Comparison of ENCODE assay signal across 9 cellular contexts in the genomic region with DNA sequence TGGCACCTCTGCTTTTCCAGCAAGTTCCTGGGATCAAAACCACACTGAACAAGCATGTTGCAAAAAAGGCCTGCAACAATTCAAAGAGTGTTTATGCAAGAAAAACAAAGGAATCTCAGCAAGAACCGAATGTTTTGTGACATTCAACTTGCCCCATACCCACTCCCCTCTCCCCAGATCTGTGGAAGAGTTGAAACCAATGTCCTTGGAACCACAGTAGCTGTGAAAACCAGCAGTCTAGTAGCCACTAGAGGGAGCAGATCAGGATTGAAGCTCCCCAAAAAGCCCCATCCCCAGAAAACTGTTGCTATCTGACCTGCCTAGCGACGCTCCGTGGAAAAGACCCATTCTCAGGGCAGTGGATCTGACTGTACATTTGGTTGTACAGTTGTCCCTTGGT. TPM values are rescaled to one million over a fixed set of nuclear protein-coding genes. Genes with fewer than 3 reads are reported as not detected.
DNase-seq lines count a peak whose midpoint lies in the region; ATAC-seq, FAIRE-seq and TF ChIP-seq lines count a peak whose summit lies in the region.
"Had no signal": no experiment of that assay in that cellular context is flagged by ENCODE, and none has a peak within 500 bp of the region (broad histone marks: within the 10 kb centered on the region; RNA-seq: fewer than 3 reads in every experiment).

No MANE protein-coding gene starts in this region.

- H3K27me3 Mint-ChIP-seq in glutamatergic neuron (ENCODE audit: unreplicated experiment) (no peaks in the 10 kb centered on the region), mesothelial cell of epicardium (ENCODE audit: low read depth) (no peaks in the 10 kb centered on the region)

- H3K9me3 Mint-ChIP-seq in glutamatergic neuron (ENCODE audit: unreplicated experiment): no peaks in the 10 kb centered on the region
- H3K9me3 Mint-ChIP-seq in mesothelial cell of epicardium: no peaks in the 10 kb centered on the region

- H3K27ac ChIP-seq in heart left ventricle (no peak overlapping the region), right cardiac atrium (ENCODE audit: low read length) (no peak overlapping the region), RWPE2 (ENCODE audit: poor library complexity, severe bottlenecking) (no peak overlapping the region)
- H3K27ac ChIP-seq: SJSA1 had no signal

- H3K4me3 Mint-ChIP-seq in glutamatergic neuron (ENCODE audit: unreplicated experiment) (no peak overlapping the region), mesothelial cell of epicardium (no peak overlapping the region)

- intact Hi-C loops in heart left ventricle (cut with DNase I): loop anchor here in 1 of 10 donors (10.0 kb wide), 1 partner anchor 90 kb away; no protein-coding TSS in a partner anchor
- intact Hi-C loops in right cardiac atrium (cut with DNase I): loop anchor here in 1 of 4 donors (10.0 kb wide), 1 partner anchor 200 kb away; no protein-coding TSS in a partner anchor

- no peak for TF ChIP-seq POLR2A in heart left ventricle (IDR thresholded peaks at IDR 0.05)

- H3K4me1 ChIP-seq in heart left ventricle: peaks cover 0 to 27% (median 19%) of the 10 kb centered on the region in 12 donors
- H3K4me1 ChIP-seq in right cardiac atrium (ENCODE audit: control insufficient read depth, insufficient read depth, low read length): no peaks in the 10 kb centered on the region
- H3K4me1 ChIP-seq in RWPE2 (ENCODE audit: insufficient read depth, poor library complexity, severe bottlenecking): peaks cover 19% of the 10 kb centered on the region
- H3K4me1 ChIP-seq: SJSA1 had no signal

- H3K9me3 ChIP-seq in heart left ventricle (no peaks in the 10 kb centered on the region), right cardiac atrium (ENCODE audit: control insufficient read depth, low read length) (no peaks in the 10 kb centered on the region), RWPE2 (ENCODE audit: severe bottlenecking) (no peaks in the 10 kb centered on the region)
- H3K9me3 ChIP-seq: SJSA1 had no signal

- peak in 8 of 12 donors; percentile 19 to 40 (median 35) for TF ChIP-seq CTCF in heart left ventricle (IDR thresholded peaks at IDR 0.05)
- peak; percentile 55 for TF ChIP-seq CTCF in RWPE2 (IDR thresholded peaks at IDR 0.05; ENCODE audit: poor library complexity, severe bottlenecking)
- peak; percentile 64 for TF ChIP-seq CTCF in glutamatergic neuron (IDR thresholded peaks at IDR 0.05; ENCODE audit: partially characterized antibody, unreplicated experiment)
- TF ChIP-seq CTCF in mesothelial cell of epicardium (IDR thresholded peaks at IDR 0.05; ENCODE audit: unreplicated experiment): no peak

- FAIRE-seq in urothelium cell line (lab: Jason Lieb, UNC): no peak

- H3K27me3 ChIP-seq in heart left ventricle (no peaks in the 10 kb centered on the region), right cardiac atrium (ENCODE audit: control insufficient read depth, insufficient read depth) (no peaks in the 10 kb centered on the region), RWPE2 (ENCODE audit: insufficient read depth, poor library complexity, severe bottlenecking) (no peaks in the 10 kb centered on the region)
- H3K27me3 ChIP-seq: SJSA1 had no signal

- no peak for DNase-seq in heart left ventricle
- no peak for DNase-seq in right cardiac atrium
- no peak for DNase-seq in RWPE2 (ENCODE audit: low spot score)
- DNase-seq in glutamatergic neuron: no peak
- peak; percentile 11 for DNase-seq in urothelium cell line (ENCODE audit: low spot score)
- DNase-seq in GM19240 (ENCODE audit: insufficient read length, low spot score): no peak
- DNase-seq in SKM-1 (lab: John Stamatoyannopoulos, UW; ENCODE audit: unreplicated experiment): no peak
- DNase-seq in mesothelial cell of epicardium (ENCODE audit: low spot score in 2 of 2, unreplicated experiment in 2 of 2): no peak

- ATAC-seq in heart left ventricle: no peak
- ATAC-seq in right cardiac atrium: no peak
- ATAC-seq in RWPE2 (ENCODE audit: low read depth): no peak

- H3K36me3 ChIP-seq in heart left ventricle (no peaks in the 10 kb centered on the region), RWPE2 (ENCODE audit: low read depth) (peaks cover 19% of the 10 kb centered on the region)

- H3K36me3 Mint-ChIP-seq in glutamatergic neuron (ENCODE audit: unreplicated experiment): no peaks in the 10 kb centered on the region
- H3K36me3 Mint-ChIP-seq in mesothelial cell of epicardium: peaks cover 5% of the 10 kb centered on the region

- H3K4me3 ChIP-seq in heart left ventricle: no peak overlapping the region
- no peak overlapping the region for H3K4me3 ChIP-seq in right cardiac atrium (ENCODE audit: low read length)
- H3K4me3 ChIP-seq in RWPE2 (ENCODE audit: severe bottlenecking): no peak overlapping the region
- H3K4me3 ChIP-seq: SJSA1 had no signal

- 85 to 91% (median 88%) methylated on average over 4 of the region's 4 CpGs for WGBS in heart left ventricle, 4 donors
- WGBS in right cardiac atrium: 85% methylated on average over 4 of the region's 4 CpGs

- H3K4me1 Mint-ChIP-seq in glutamatergic neuron (ENCODE audit: low read depth, unreplicated experiment): peaks cover 3% of the 10 kb centered on the region
- peaks cover 18% of the 10 kb centered on the region for H3K4me1 Mint-ChIP-seq in mesothelial cell of epicardium

- H3K27ac Mint-ChIP-seq in glutamatergic neuron (ENCODE audit: unreplicated experiment): no peak overlapping the region
- H3K27ac Mint-ChIP-seq in mesothelial cell of epicardium: no peak overlapping the region

RNA-seq across cellular contexts. Expression of a gene that starts 27.1 kb away (rescaled TPM):
- total RNA-seq in heart left ventricle (10 to 100 TPM in 5 of 9 donors, 1 to 10 TPM in 4; 8.5 to 19.1 (median 10.3) TPM), right cardiac atrium (10 to 100 TPM in 3 of 4 donors, 1 to 10 TPM in 1; 9.8 to 16.3 (median 14.1) TPM), glutamatergic neuron (ENCODE audit: unreplicated experiment) (37.5 TPM), mesothelial cell of epicardium (27.6 to 33.9 TPM (median 30.5 TPM) in 3 replicates)
- polyA plus RNA-seq in heart left ventricle (10 to 100 TPM in 1 of 2 donors, 1 to 10 TPM in 1; 6.5 to 14.1 TPM), right cardiac atrium (10.5 TPM)
